30 cellular contexts compared by ENCODE assay signal in the genomic region with DNA sequence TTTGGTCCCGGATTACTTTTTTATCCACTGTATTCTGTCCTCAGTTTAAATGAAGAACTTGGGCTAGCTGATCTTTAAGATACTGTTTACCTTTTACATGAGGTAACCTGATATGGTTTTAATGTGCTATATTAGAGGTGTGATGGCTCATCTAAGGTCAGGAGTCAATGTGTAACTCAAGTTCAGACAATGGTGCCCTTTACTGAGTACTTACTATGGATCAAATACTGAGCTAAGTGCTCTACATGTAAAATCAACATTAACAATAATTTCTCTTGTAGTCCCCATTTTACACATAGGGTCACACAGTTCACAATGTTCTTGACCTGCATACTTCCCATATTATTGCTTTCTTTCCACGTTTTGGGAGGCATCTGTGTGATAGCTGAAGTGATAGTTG.
DNase-seq lines count a peak whose midpoint lies in the region; ATAC-seq, FAIRE-seq and TF ChIP-seq lines count a peak whose summit lies in the region.
"Had no signal": no experiment of that assay in that cellular context is flagged by ENCODE, and none has a peak within 500 bp of the region (broad histone marks: within the 10 kb centered on the region; RNA-seq: fewer than 3 reads in every experiment).

No MANE protein-coding gene starts in this region.

- intact Hi-C loops in activated CD4-positive, alpha-beta memory T cell treated with anti-CD3 and anti-CD28 coated beads for 36 hours (cut with micrococcal nuclease), result no loop called here
- intact Hi-C loops in left colon (cut with DNase I, micrococcal nuclease), result no loop called here

- H3K4me3 ChIP-seq in OCI-LY3 (ENCODE audit: low read length), result peak overlapping the region; percentile 10; the same call in 1 of the 2 replicates
- H3K4me3 ChIP-seq: ascending aorta, coronary artery, heart left ventricle, ovary, SJSA1, suprapubic skin, upper lobe of right lung had no signal

- ATAC-seq in left colon (peak; percentile 71), GM19035 (IDR thresholded peaks at IDR 0.05; ENCODE audit: unreplicated experiment) (no peak)
- ATAC-seq: effector memory CD8-positive, alpha-beta T cell; heart left ventricle; upper lobe of right lung had no signal

- CTCF ChIA-PET in activated CD4-positive, alpha-beta memory T cell treated with anti-CD3 and anti-CD28 coated beads for 36 hours (lab: Charles Lee), result no interaction called here
- CTCF ChIA-PET in activated CD4-positive, alpha-beta memory T cell treated with anti-CD3 and anti-CD28 coated beads, Interleukin-2, amount 10 ng/mL, durations not matched to agents 7 days and 5 days (lab: Charles Lee), result no interaction called here

- peak; percentile 67 for FAIRE-seq in GM19239 (lab: Jason Lieb, UNC)
- FAIRE-seq: HTR-8/SVneo had no signal

- H3K9ac ChIP-seq in OCI-LY3 (ENCODE audit: low read length), result 0 out of 2 replicates have a peak overlapping the region, but pooled peaks have one; percentile 5
- H3K9ac ChIP-seq: KMS-11 had no signal

- H3K36me3 Mint-ChIP-seq in activated CD4-positive, alpha-beta memory T cell treated with anti-CD3 and anti-CD28 coated beads for 36 hours, result peaks cover 50% of the 10 kb centered on the region
- peaks cover 58% of the 10 kb centered on the region for H3K36me3 Mint-ChIP-seq in activated CD4-positive, alpha-beta memory T cell treated with anti-CD3 and anti-CD28 coated beads, Interleukin-2, amount 10 ng/mL, durations not matched to agents 7 days and 5 days (ENCODE audit: low read depth)

- H4K20me1 ChIP-seq in OCI-LY3 (ENCODE audit: insufficient read depth, low read length), result no peaks in the 10 kb centered on the region

- no peak overlapping the region for H2AFZ ChIP-seq in OCI-LY3 (ENCODE audit: low read depth, low read length)

- H3K4me1 ChIP-seq in OCI-LY3 (ENCODE audit: low read length), result peaks cover 43% of the 10 kb centered on the region
- H3K4me1 ChIP-seq: ascending aorta, SJSA1, suprapubic skin, upper lobe of right lung had no signal

- H3K9me3 Mint-ChIP-seq in activated CD4-positive, alpha-beta memory T cell treated with anti-CD3 and anti-CD28 coated beads for 36 hours, result peaks cover 16% of the 10 kb centered on the region
- H3K9me3 Mint-ChIP-seq in activated CD4-positive, alpha-beta memory T cell treated with anti-CD3 and anti-CD28 coated beads, Interleukin-2, amount 10 ng/mL, durations not matched to agents 7 days and 5 days, result peaks cover 16% of the 10 kb centered on the region

- H3K36me3 ChIP-seq in OCI-LY3 (replicated peaks; ENCODE audit: low read depth, low read length), result peaks cover 36% of the 10 kb centered on the region
- H3K36me3 ChIP-seq: ovary, upper lobe of right lung had no signal

- H3K27me3 ChIP-seq in OCI-LY3 (ENCODE audit: low read depth, low read length), result no peaks in the 10 kb centered on the region
- H3K27me3 ChIP-seq: ascending aorta, heart left ventricle, ovary, SJSA1, suprapubic skin, upper lobe of right lung had no signal

- no peak for TF ChIP-seq CTCF in OCI-LY3 (IDR thresholded peaks at IDR 0.05; ENCODE audit: low read depth, low read length)

- H3K4me1 Mint-ChIP-seq in activated CD4-positive, alpha-beta memory T cell treated with anti-CD3 and anti-CD28 coated beads for 36 hours (ENCODE audit: low read depth), result peaks cover 42% of the 10 kb centered on the region
- H3K4me1 Mint-ChIP-seq in activated CD4-positive, alpha-beta memory T cell treated with anti-CD3 and anti-CD28 coated beads, Interleukin-2, amount 10 ng/mL, durations not matched to agents 7 days and 5 days, result peaks cover 22% of the 10 kb centered on the region

- no peaks in the 10 kb centered on the region for H3K27me3 Mint-ChIP-seq in activated CD4-positive, alpha-beta memory T cell treated with anti-CD3 and anti-CD28 coated beads for 36 hours
- H3K27me3 Mint-ChIP-seq in activated CD4-positive, alpha-beta memory T cell treated with anti-CD3 and anti-CD28 coated beads, Interleukin-2, amount 10 ng/mL, durations not matched to agents 7 days and 5 days, result no peaks in the 10 kb centered on the region
- H3K27me3 Mint-ChIP-seq: activated naive CD8-positive, alpha-beta T cell; CD4-positive, alpha-beta memory T cell; effector memory CD8-positive, alpha-beta T cell had no signal

- H3K27ac ChIP-seq in OCI-LY3 (ENCODE audit: low read length), result peak overlapping the region; percentile 75; the same call in 1 of the 2 replicates
- H3K27ac ChIP-seq: ascending aorta, coronary artery, heart left ventricle, KMS-11, ovary, SJSA1, suprapubic skin, upper lobe of right lung had no signal

- peak overlapping the region; percentile 29 for H3K27ac Mint-ChIP-seq in activated CD4-positive, alpha-beta memory T cell treated with anti-CD3 and anti-CD28 coated beads for 36 hours
- no peak overlapping the region for H3K27ac Mint-ChIP-seq in activated CD4-positive, alpha-beta memory T cell treated with anti-CD3 and anti-CD28 coated beads, Interleukin-2, amount 10 ng/mL, durations not matched to agents 7 days and 5 days
- H3K27ac Mint-ChIP-seq: effector memory CD8-positive, alpha-beta T cell had no signal

- no peak overlapping the region for H3K4me3 Mint-ChIP-seq in activated CD4-positive, alpha-beta memory T cell treated with anti-CD3 and anti-CD28 coated beads for 36 hours
- no peak overlapping the region for H3K4me3 Mint-ChIP-seq in activated CD4-positive, alpha-beta memory T cell treated with anti-CD3 and anti-CD28 coated beads, Interleukin-2, amount 10 ng/mL, durations not matched to agents 7 days and 5 days
- H3K4me3 Mint-ChIP-seq: activated naive CD8-positive, alpha-beta T cell; CD4-positive, alpha-beta memory T cell; effector memory CD8-positive, alpha-beta T cell had no signal

- H3K9me3 ChIP-seq in OCI-LY3 (ENCODE audit: insufficient read depth, low read length), result peaks cover 16% of the 10 kb centered on the region; the same call in 1 of the 2 replicates
- H3K9me3 ChIP-seq: ovary had no signal

- H3K4me2 ChIP-seq in OCI-LY3 (ENCODE audit: low read length), result peak overlapping the region; percentile 52
- H3K4me2 ChIP-seq: KMS-11 had no signal

- no peak for DNase-seq in activated CD4-positive, alpha-beta memory T cell treated with anti-CD3 and anti-CD28 coated beads for 36 hours
- no peak for DNase-seq in activated CD4-positive, alpha-beta memory T cell treated with anti-CD3 and anti-CD28 coated beads, Interleukin-2, amount 10 ng/mL, durations not matched to agents 7 days and 5 days
- DNase-seq in GM19239 (ENCODE audit: insufficient read length, low spot score), result no peak
- DNase-seq in left colon, result no peak
- no peak for DNase-seq in D341Med (ENCODE audit: low spot score)
- no peak for DNase-seq in NCI-H1092 (lab: John Stamatoyannopoulos, UW)
- DNase-seq: activated CD4-positive, CD25-positive, alpha-beta regulatory T cell treated with anti-CD3 and anti-CD28 coated beads, Interleukin-2, amount 50 U/mL, for 72 hours; CD4-positive, alpha-beta memory T cell; DMS 273 treated with DMSO at 0.1 percent for 48 hours; effector memory CD8-positive, alpha-beta T cell; foreskin fibroblast; HCEC 1CT; heart left ventricle; MM.1S; NCI-H1436; NCI-H2171; NCI-H524; ovary; RPMI8226; stimulated activated CD4-positive, alpha-beta T cell treated with anti-CD3 and anti-CD28 coated beads, Interleukin-2, amount 100 ng/mL, for 48 hours; upper lobe of right lung had no signal

- H3K79me2 ChIP-seq in OCI-LY3 (ENCODE audit: low read length), result no peaks in the 10 kb centered on the region; the same call in 1 of the 2 replicates

- POLR2A ChIA-PET in activated CD4-positive, alpha-beta memory T cell treated with anti-CD3 and anti-CD28 coated beads for 36 hours (lab: Charles Lee), result interaction anchor here (1.0 to 1.6 kb wide), 3 partner anchors 75 to 231 kb away, joined by 3 to 5 read pairs (median 3); no protein-coding TSS in a partner anchor
- POLR2A ChIA-PET in activated CD4-positive, alpha-beta memory T cell treated with anti-CD3 and anti-CD28 coated beads, Interleukin-2, amount 10 ng/mL, durations not matched to agents 7 days and 5 days (lab: Charles Lee), result interaction anchor here (1.2 kb wide), 1 partner anchor 232 kb away, joined by 3 read pairs; no protein-coding TSS in a partner anchor
